ENCODE assay signal across 8 cellular contexts in the genomic region with DNA sequence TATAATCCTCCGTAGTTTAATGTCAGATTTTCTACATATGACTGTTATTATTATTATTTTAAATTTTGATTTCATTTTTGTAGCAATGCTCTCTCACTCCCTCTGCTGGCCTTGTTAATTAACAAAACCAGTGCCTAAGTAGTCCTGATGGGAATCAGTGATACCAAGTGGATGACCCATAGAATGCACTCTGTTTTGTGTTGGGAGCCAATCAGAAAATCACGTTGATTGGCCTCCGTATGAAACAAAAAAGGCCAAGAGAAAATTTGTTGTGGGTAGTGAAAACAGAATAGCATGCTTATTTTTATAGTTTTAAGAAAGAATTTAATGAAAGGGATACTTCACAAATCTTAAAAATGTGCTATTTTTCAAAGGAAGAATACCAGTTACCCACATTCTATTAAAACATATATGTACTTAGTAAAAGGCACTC. TPM values are rescaled to one million over a fixed set of nuclear protein-coding genes. Genes with fewer than 3 reads are reported as not detected.
DNase-seq lines count a peak whose midpoint lies in the region; ATAC-seq and TF ChIP-seq lines count a peak whose summit lies in the region.

No MANE protein-coding gene starts in this region.

- H3K9me3 Mint-ChIP-seq in GM23338 = no peaks in the 10 kb centered on the region
- H3K9me3 Mint-ChIP-seq in activated CD8-positive, alpha-beta T cell treated with anti-CD3 and anti-CD28 coated beads for 36 hours = no peaks in the 10 kb centered on the region
- no peaks in the 10 kb centered on the region for H3K9me3 Mint-ChIP-seq in activated CD4-positive, alpha-beta T cell treated with anti-CD3 and anti-CD28 coated beads, Interleukin-2, amount 10 ng/mL, durations not matched to agents 7 days and 5 days

- H3K27ac ChIP-seq in GM23338 (ENCODE audit: low read depth) = no peak overlapping the region
- H3K27ac ChIP-seq in Peyer's patch = no peak overlapping the region
- H3K27ac ChIP-seq in fibroblast of lung (ENCODE audit: insufficient read depth, low read length) = no peak overlapping the region
- H3K27ac ChIP-seq in psoas muscle = no peak overlapping the region

- H3K27me3 ChIP-seq in GM23338 (ENCODE audit: insufficient read depth) = no peaks in the 10 kb centered on the region
- no peaks in the 10 kb centered on the region for H3K27me3 ChIP-seq in Peyer's patch
- H3K27me3 ChIP-seq in fibroblast of lung (ENCODE audit: control insufficient read depth, insufficient read depth, low read length) = no peaks in the 10 kb centered on the region
- no peaks in the 10 kb centered on the region for H3K27me3 ChIP-seq in psoas muscle (ENCODE audit: insufficient read depth in 3 of 3, low read length in 2 of 3)

- H3K27ac Mint-ChIP-seq in GM23338 = no peak overlapping the region
- no peak overlapping the region for H3K27ac Mint-ChIP-seq in activated CD8-positive, alpha-beta T cell treated with anti-CD3 and anti-CD28 coated beads for 36 hours
- H3K27ac Mint-ChIP-seq in activated CD4-positive, alpha-beta T cell treated with anti-CD3 and anti-CD28 coated beads, Interleukin-2, amount 10 ng/mL, durations not matched to agents 7 days and 5 days = no peak overlapping the region

- CTCF ChIA-PET in activated CD8-positive, alpha-beta T cell treated with anti-CD3 and anti-CD28 coated beads for 36 hours (lab: Charles Lee) = interaction anchor here (0.8 to 1.1 kb wide), 4 partner anchors 11 to 251 kb away, joined by 3 read pairs; no protein-coding TSS in a partner anchor
- CTCF ChIA-PET in activated CD4-positive, alpha-beta T cell treated with anti-CD3 and anti-CD28 coated beads, Interleukin-2, amount 10 ng/mL, durations not matched to agents 7 days and 5 days (lab: Charles Lee) = no interaction called here

- ATAC-seq in GM23338 (peak; percentile 92), psoas muscle (peak in 3 of 4 donors; percentile 50 to 82 (median 74)), GM21360 (IDR thresholded peaks at IDR 0.05; ENCODE audit: unreplicated experiment) (no peak)
- no peak for ATAC-seq in activated CD8-positive, alpha-beta T cell treated with anti-CD3 and anti-CD28 coated beads for 36 hours

- H3K9me2 ChIP-seq in GM23338 (ENCODE audit: insufficient read depth) = no peaks in the 10 kb centered on the region

- TF ChIP-seq POLR2A in Peyer's patch (IDR thresholded peaks at IDR 0.05) = no peak

- H2AFZ ChIP-seq in GM23338 = no peak overlapping the region
- no peak overlapping the region for H2AFZ ChIP-seq in fibroblast of lung (ENCODE audit: low read length)

- H3K9me3 ChIP-seq in Peyer's patch (no peaks in the 10 kb centered on the region), fibroblast of lung (ENCODE audit: control insufficient read depth, insufficient read depth, low read depth, low read length) (no peaks in the 10 kb centered on the region), psoas muscle (no peaks in the 10 kb centered on the region)

- DNase-seq in AML-193 (lab: John Stamatoyannopoulos, UW) (peak; percentile 9 to 37), GM23338 (ENCODE audit: low spot score) (peak; percentile 69), Peyer's patch (no peak), fibroblast of lung (ENCODE audit: low read depth in 2 of 2) (peak; percentile 41 to 63), psoas muscle (no peak)
- DNase-seq in activated CD8-positive, alpha-beta T cell treated with anti-CD3 and anti-CD28 coated beads for 36 hours = no peak
- DNase-seq in activated CD4-positive, alpha-beta T cell treated with anti-CD3 and anti-CD28 coated beads, Interleukin-2, amount 10 ng/mL, durations not matched to agents 7 days and 5 days = no peak

- no peak overlapping the region for H3K9ac ChIP-seq in fibroblast of lung (ENCODE audit: insufficient read depth, low read length)

- H3K79me2 ChIP-seq in GM23338 (replicated peaks; ENCODE audit: insufficient read depth) = no peaks in the 10 kb centered on the region
- no peaks in the 10 kb centered on the region for H3K79me2 ChIP-seq in fibroblast of lung (ENCODE audit: control insufficient read depth, insufficient read depth, low read length)

- no peaks in the 10 kb centered on the region for H4K20me1 ChIP-seq in GM23338 (replicated peaks; ENCODE audit: insufficient read depth)
- no peaks in the 10 kb centered on the region for H4K20me1 ChIP-seq in fibroblast of lung (ENCODE audit: control insufficient read depth, extremely low read depth, insufficient read depth, low read length)

- no peaks in the 10 kb centered on the region for H3F3A ChIP-seq in GM23338 (replicated peaks; ENCODE audit: low read depth)

- H3K4me3 Mint-ChIP-seq in GM23338 = no peak overlapping the region
- no peak overlapping the region for H3K4me3 Mint-ChIP-seq in activated CD8-positive, alpha-beta T cell treated with anti-CD3 and anti-CD28 coated beads for 36 hours
- H3K4me3 Mint-ChIP-seq in activated CD4-positive, alpha-beta T cell treated with anti-CD3 and anti-CD28 coated beads, Interleukin-2, amount 10 ng/mL, durations not matched to agents 7 days and 5 days = no peak overlapping the region

- POLR2A ChIA-PET in activated CD8-positive, alpha-beta T cell treated with anti-CD3 and anti-CD28 coated beads for 36 hours (lab: Charles Lee) = no interaction called here
- POLR2A ChIA-PET in activated CD4-positive, alpha-beta T cell treated with anti-CD3 and anti-CD28 coated beads, Interleukin-2, amount 10 ng/mL, durations not matched to agents 7 days and 5 days (lab: Charles Lee) = no interaction called here

- H3K4me2 ChIP-seq in GM23338 (no peak overlapping the region), fibroblast of lung (ENCODE audit: extremely low read depth, insufficient read depth, low read length) (no peak overlapping the region)

- H3K4me3 ChIP-seq in GM23338 (no peak overlapping the region), Peyer's patch (no peak overlapping the region), fibroblast of lung (replicated peaks in 1 of 4; ENCODE audit: control extremely low read depth in 1 of 4, insufficient read depth in 1 of 4, low read depth in 3 of 4, low read length in 4 of 4) (no peak overlapping the region), psoas muscle (no peak overlapping the region)

- 38 to 41% (median 41%) methylated on average over 3 of the region's 3 CpGs for WGBS in psoas muscle, 3 donors

- TF ChIP-seq CTCF in GM23338 (conservative IDR thresholded peaks at IDR 0.05; ENCODE audit: low read depth in 2 of 2) = peak; percentile 60 to 69
- TF ChIP-seq CTCF in Peyer's patch (IDR thresholded peaks at IDR 0.05) = peak in 5 of 6 experiments; percentile 33 to 57 (median 55)
- peak; percentile 76 to 77 for TF ChIP-seq CTCF in fibroblast of lung (conservative IDR thresholded peaks at IDR 0.05 in 1 of 2, IDR thresholded peaks at IDR 0.05 in 1 of 2; ENCODE audit: low read depth in 1 of 2, low read length in 2 of 2)
- TF ChIP-seq CTCF in psoas muscle (IDR thresholded peaks at IDR 0.05) = peak; percentile 75
- no peak for TF ChIP-seq CTCF in activated CD8-positive, alpha-beta T cell treated with anti-CD3 and anti-CD28 coated beads for 36 hours (IDR thresholded peaks at IDR 0.05)

- 0 out of 2 replicates have a peak, but pooled peaks cover 6% of the 10 kb centered on the region for H3K4me1 ChIP-seq in GM23338 (ENCODE audit: insufficient read depth)
- H3K4me1 ChIP-seq in Peyer's patch = no peaks in the 10 kb centered on the region
- no peaks in the 10 kb centered on the region for H3K4me1 ChIP-seq in fibroblast of lung (ENCODE audit: control insufficient read depth, extremely low read depth, insufficient read depth, low read length)
- no peaks in the 10 kb centered on the region for H3K4me1 ChIP-seq in psoas muscle

- H3K36me3 Mint-ChIP-seq in GM23338 (ENCODE audit: low read depth) = no peaks in the 10 kb centered on the region
- no peaks in the 10 kb centered on the region for H3K36me3 Mint-ChIP-seq in activated CD8-positive, alpha-beta T cell treated with anti-CD3 and anti-CD28 coated beads for 36 hours (ENCODE audit: low read depth)
- no peaks in the 10 kb centered on the region for H3K36me3 Mint-ChIP-seq in activated CD4-positive, alpha-beta T cell treated with anti-CD3 and anti-CD28 coated beads, Interleukin-2, amount 10 ng/mL, durations not matched to agents 7 days and 5 days (ENCODE audit: low read depth)

- H3K27me3 Mint-ChIP-seq in GM23338 (ENCODE audit: insufficient read depth, low read depth, poor library complexity) = peaks cover 3% of the 10 kb centered on the region
- H3K27me3 Mint-ChIP-seq in activated CD8-positive, alpha-beta T cell treated with anti-CD3 and anti-CD28 coated beads for 36 hours = peaks cover 11% of the 10 kb centered on the region
- peaks cover 9% of the 10 kb centered on the region for H3K27me3 Mint-ChIP-seq in activated CD4-positive, alpha-beta T cell treated with anti-CD3 and anti-CD28 coated beads, Interleukin-2, amount 10 ng/mL, durations not matched to agents 7 days and 5 days

- no peaks in the 10 kb centered on the region for H3K36me3 ChIP-seq in GM23338 (ENCODE audit: insufficient read depth)
- H3K36me3 ChIP-seq in Peyer's patch = no peaks in the 10 kb centered on the region
- no peaks in the 10 kb centered on the region for H3K36me3 ChIP-seq in fibroblast of lung (ENCODE audit: control insufficient read depth, insufficient read depth, low read length)
- H3K36me3 ChIP-seq in psoas muscle (ENCODE audit: insufficient read depth in 1 of 2, low read depth in 1 of 2) = no peaks in the 10 kb centered on the region

- intact Hi-C loops in psoas muscle (cut with DNase I) = loop anchor here (2.0 to 10.0 kb wide), 4 partner anchors 42 to 1620 kb away; no protein-coding TSS in a partner anchor
- intact Hi-C loops in activated CD8-positive, alpha-beta T cell treated with anti-CD3 and anti-CD28 coated beads for 36 hours (cut with micrococcal nuclease) = no loop called here

- peaks cover 22% of the 10 kb centered on the region for H3K4me1 Mint-ChIP-seq in GM23338
- H3K4me1 Mint-ChIP-seq in activated CD8-positive, alpha-beta T cell treated with anti-CD3 and anti-CD28 coated beads for 36 hours (ENCODE audit: low read depth) = no peaks in the 10 kb centered on the region
- no peaks in the 10 kb centered on the region for H3K4me1 Mint-ChIP-seq in activated CD4-positive, alpha-beta T cell treated with anti-CD3 and anti-CD28 coated beads, Interleukin-2, amount 10 ng/mL, durations not matched to agents 7 days and 5 days

TF ChIP-seq in GM23338, 12 proteins besides CTCF, POLR2A, EP300 and RAD21 (continues in another document):
- no peak for TF ChIP-seq STAT1 (IDR thresholded peaks at IDR 0.05; ENCODE audit: unreplicated experiment)

RNA-seq across cellular contexts. Expression of a gene that starts 34.4 kb away (rescaled TPM):
- not detected in 2 replicates for total RNA-seq in GM23338 (2014; rRNA removed; shearing (Covaris generic))
- 0.16 and 0.27 TPM in 2 replicates for polyA plus RNA-seq in GM23338 (2016; fragmentation: Nextera tagmentation; extraction: Ambion mirVana)
- total RNA-seq in Peyer's patch = 10 to 100 TPM in 3 of 4 donors, 1 to 10 TPM in 1; 7.5 to 40.4 (median 21.2) TPM
- total RNA-seq in fibroblast of lung = 16.9 and 31.0 TPM in 2 replicates
- 37.1 and 40.2 TPM in 2 replicates for polyA plus RNA-seq in fibroblast of lung
- polyA plus RNA-seq in fibroblast of lung (2012) = 42.3 and 48.9 TPM in 2 replicates
- polyA minus RNA-seq in fibroblast of lung (ENCODE audit: low replicate concordance) = 68.8 and 77.4 TPM in 2 replicates
- 10 to 100 TPM in 2 of 4 donors, 1 to 10 TPM in 2; 1.9 to 24.3 (median 9.2) TPM for total RNA-seq in psoas muscle
- 1 to 10 TPM in 2 of 3 donors, under 1 TPM in 1; 0.42 to 1.4 (median 1.1) TPM for polyA plus RNA-seq in psoas muscle
- total RNA-seq in activated CD8-positive, alpha-beta T cell treated with anti-CD3 and anti-CD28 coated beads for 36 hours = under 1 TPM in 1 of 2 experiments, not detected in 1; 0.14 TPM
- total RNA-seq in activated CD4-positive, alpha-beta T cell treated with anti-CD3 and anti-CD28 coated beads, Interleukin-2, amount 10 ng/mL, durations not matched to agents 7 days and 5 days = not detected

Comparison
In these comparisons a context has a peak if more than half of its experiments do, and no peak if none do; other contexts are left out.
1. DNase-seq: peak in AML-193 (2 of 2), GM23338 (single experiment) and fibroblast of lung (2 of 2); none in Peyer's patch (0 of 3), psoas muscle (0 of 2), activated CD8-positive, alpha-beta T cell treated with anti-CD3 and anti-CD28 coated beads for 36 hours (single experiment) and activated CD4-positive, alpha-beta T cell treated with anti-CD3 and anti-CD28 coated beads, Interleukin-2, amount 10 ng/mL, durations not matched to agents 7 days and 5 days (single experiment).
2. ATAC-seq: peak in GM23338 (single experiment) and psoas muscle (3 of 4); none in activated CD8-positive, alpha-beta T cell treated with anti-CD3 and anti-CD28 coated beads for 36 hours (single experiment) and GM21360 (single experiment).